1 cellular context compared by ENCODE assay signal in the genomic region with DNA sequence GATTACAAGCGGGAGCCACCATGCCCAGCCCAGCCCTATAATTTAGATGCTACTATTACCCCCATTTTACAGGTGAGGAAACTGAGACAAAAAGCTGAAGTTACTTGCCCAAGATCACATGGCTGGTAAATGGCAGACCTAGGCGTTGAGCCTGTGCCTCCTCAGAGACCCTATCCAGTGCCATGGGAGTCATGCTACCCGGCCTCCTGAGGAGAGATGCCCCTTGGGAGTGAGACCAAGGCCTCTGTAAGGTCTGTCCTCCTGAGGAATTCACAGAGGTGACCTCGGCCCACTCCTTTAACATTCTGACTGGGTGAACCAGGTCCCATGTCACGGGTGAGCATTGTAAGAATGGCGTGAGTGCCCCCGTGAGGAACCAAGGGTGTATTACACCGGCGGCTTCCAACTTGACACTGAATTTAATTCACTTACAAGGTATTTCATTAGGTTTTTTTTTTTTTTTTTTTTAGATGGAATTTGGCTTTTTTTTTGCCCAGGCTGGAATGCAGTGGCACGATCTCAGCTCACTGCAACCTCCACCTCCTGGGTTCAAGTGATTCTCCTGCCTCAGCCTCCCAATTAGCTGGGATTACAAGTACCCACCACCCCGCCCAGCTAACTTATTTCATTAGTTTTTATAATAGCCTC.
TF ChIP-seq lines count a peak whose summit lies in the region.

No MANE protein-coding gene starts in this region.

TF ChIP-seq in GM23338, 12 proteins besides CTCF, POLR2A, EP300 and RAD21 (continued from another document):
- TF ChIP-seq, protein P1, sequence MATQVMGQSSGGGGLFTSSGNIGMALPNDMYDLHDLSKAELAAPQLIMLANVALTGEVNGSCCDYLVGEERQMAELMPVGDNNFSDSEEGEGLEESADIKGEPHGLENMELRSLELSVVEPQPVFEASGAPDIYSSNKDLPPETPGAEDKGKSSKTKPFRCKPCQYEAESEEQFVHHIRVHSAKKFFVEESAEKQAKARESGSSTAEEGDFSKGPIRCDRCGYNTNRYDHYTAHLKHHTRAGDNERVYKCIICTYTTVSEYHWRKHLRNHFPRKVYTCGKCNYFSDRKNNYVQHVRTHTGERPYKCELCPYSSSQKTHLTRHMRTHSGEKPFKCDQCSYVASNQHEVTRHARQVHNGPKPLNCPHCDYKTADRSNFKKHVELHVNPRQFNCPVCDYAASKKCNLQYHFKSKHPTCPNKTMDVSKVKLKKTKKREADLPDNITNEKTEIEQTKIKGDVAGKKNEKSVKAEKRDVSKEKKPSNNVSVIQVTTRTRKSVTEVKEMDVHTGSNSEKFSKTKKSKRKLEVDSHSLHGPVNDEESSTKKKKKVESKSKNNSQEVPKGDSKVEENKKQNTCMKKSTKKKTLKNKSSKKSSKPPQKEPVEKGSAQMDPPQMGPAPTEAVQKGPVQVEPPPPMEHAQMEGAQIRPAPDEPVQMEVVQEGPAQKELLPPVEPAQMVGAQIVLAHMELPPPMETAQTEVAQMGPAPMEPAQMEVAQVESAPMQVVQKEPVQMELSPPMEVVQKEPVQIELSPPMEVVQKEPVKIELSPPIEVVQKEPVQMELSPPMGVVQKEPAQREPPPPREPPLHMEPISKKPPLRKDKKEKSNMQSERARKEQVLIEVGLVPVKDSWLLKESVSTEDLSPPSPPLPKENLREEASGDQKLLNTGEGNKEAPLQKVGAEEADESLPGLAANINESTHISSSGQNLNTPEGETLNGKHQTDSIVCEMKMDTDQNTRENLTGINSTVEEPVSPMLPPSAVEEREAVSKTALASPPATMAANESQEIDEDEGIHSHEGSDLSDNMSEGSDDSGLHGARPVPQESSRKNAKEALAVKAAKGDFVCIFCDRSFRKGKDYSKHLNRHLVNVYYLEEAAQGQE (IDR thresholded peaks at IDR 0.05; ENCODE audit: unreplicated experiment), result no peak
- TF ChIP-seq NANOG (IDR thresholded peaks at IDR 0.05; ENCODE audit: borderline replicate concordance) (no peak), CREB1 (CRISPR knock-in tag; IDR thresholded peaks at IDR 0.05; ENCODE audit: low read depth) (no peak), ZNF331 (CRISPR knock-in tag; IDR thresholded peaks at IDR 0.05; ENCODE audit: low read depth) (no peak), EZH2phosphoT487 (IDR thresholded peaks at IDR 0.05; ENCODE audit: unreplicated experiment) (no peak), EZH2 (IDR thresholded peaks at IDR 0.05; ENCODE audit: low read depth, unreplicated experiment) (no peak)
TF ChIP-seq in GM23338: peak in this region for 0.
